ENCODE assay signal across 30 cellular contexts in the genomic region with DNA sequence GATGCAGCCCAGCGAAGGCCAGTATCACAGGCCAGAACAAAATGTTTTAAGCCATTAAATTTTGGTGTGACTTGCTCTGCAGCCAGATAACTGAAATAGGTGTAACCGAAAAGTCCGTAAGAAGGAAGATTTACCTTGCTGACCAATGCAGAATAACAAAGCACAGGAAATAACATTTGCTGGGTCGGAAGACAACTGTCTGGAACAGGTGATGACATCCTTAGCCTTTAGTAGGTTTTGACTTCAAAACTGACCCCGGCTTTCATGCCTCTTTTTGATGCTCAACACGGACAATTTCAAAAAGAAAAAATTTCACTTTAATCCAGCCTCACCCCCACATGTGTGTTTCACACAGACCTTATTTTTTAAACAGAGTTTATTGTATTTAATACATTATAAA.
"Had no signal": no experiment of that assay in that cellular context is flagged by ENCODE, and none has a peak within 500 bp of the region (broad histone marks: within the 10 kb centered on the region; RNA-seq: fewer than 3 reads in every experiment).

No MANE protein-coding gene starts in this region.

- H3K4me3 ChIP-seq: ascending aorta, breast epithelium, cardiac muscle cell, colonic mucosa had no signal

- FAIRE-seq: endometrium, endothelial cell of umbilical vein, frontal cortex had no signal

- ATAC-seq: activated CD4-positive, CD25-positive, alpha-beta regulatory T cell treated with anti-CD3 and anti-CD28 coated beads, Interleukin-2, amount 50 U/mL, for 24 hours; activated naive CD4-positive, alpha-beta T cell treated with anti-CD3 and anti-CD28 coated beads, Interleukin-2, amount 50 U/mL, for 72 hours; activated T-cell treated with anti-CD3 and anti-CD28 coated beads, Interleukin-2, amount 50 U/mL, for 72 hours; T-helper 17 cell had no signal

- H3K36me3 ChIP-seq: breast epithelium, colonic mucosa, WERI-Rb-1 had no signal

- H3K4me1 ChIP-seq: ascending aorta, breast epithelium, colonic mucosa had no signal

- H3K27ac ChIP-seq: ascending aorta, breast epithelium, cardiac muscle cell, colonic mucosa, epithelial cell of prostate, WERI-Rb-1 had no signal

- H3K9me3 ChIP-seq: ascending aorta, breast epithelium, colonic mucosa had no signal

- DNase-seq: activated B cell treated with CpG ODN at 0.5 μM for 24 hours; activated CD4-positive, alpha-beta memory T cell treated with anti-CD3 and anti-CD28 coated beads, Interleukin-2, amount 10 ng/mL, durations not matched to agents 7 days and 5 days; activated CD4-positive, alpha-beta T cell treated with anti-CD3 and anti-CD28 coated beads, Interleukin-2, amount 10 ng/mL, durations not matched to agents 24 days and 14 days; activated CD8-positive, alpha-beta memory T cell treated with anti-CD3 and anti-CD28 coated beads, Interleukin-2, amount 50 U/mL, for 48 hours; activated gamma-delta T cell; activated naive CD4-positive, alpha-beta T cell; activated naive CD4-positive, alpha-beta T cell treated with anti-CD3 and anti-CD28 coated beads, Interleukin-2, amount 10 ng/mL, durations not matched to agents 7 days and 5 days; activated naive CD8-positive, alpha-beta T cell treated with anti-CD3 and anti-CD28 coated beads, Interleukin-2, amount 10 ng/mL, durations not matched to agents 7 days and 5 days; activated T-cell treated with anti-CD3 and anti-CD28 coated beads for 4 hours; activated T-cell treated with anti-CD3 and anti-CD28 coated beads, Interleukin-2, amount 50 U/mL, for 24 hours; activated T-cell treated with anti-CD3 and anti-CD28 coated beads, Interleukin-2, amount 50 U/mL, for 72 hours; central memory CD4-positive, alpha-beta T cell; cerebellar nuclear complex; colonic mucosa; effector CD8-positive, alpha-beta T cell; foreskin fibroblast; head of caudate nucleus; T-helper 1 cell; T-helper 17 cell; T1000; WERI-Rb-1 had no signal

- H3K27me3 ChIP-seq: ascending aorta, breast epithelium, cardiac muscle cell, colonic mucosa had no signal
